9 cellular contexts compared by ENCODE assay signal in the genomic region with DNA sequence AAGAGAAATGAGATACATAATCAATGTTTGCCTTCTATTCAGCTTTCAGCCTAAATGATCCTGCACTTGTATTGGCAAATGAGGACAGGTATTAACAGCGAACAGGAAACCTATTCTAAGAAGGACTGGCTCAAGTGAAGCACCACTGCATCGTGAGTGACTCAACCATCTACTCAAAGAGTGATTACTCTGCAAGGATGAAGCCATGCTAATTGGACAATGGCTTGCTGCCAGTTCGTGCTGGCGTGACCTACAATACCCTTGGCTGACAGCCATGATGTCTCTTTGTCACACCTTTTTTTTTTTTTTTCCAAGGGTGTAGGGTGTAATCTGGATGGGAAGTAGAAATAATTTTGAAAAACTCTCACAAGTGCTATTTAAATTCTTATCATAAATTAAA.
DNase-seq lines count a peak whose midpoint lies in the region; ATAC-seq, FAIRE-seq and TF ChIP-seq lines count a peak whose summit lies in the region.
"Had no signal": no experiment of that assay in that cellular context is flagged by ENCODE, and none has a peak within 500 bp of the region (broad histone marks: within the 10 kb centered on the region; RNA-seq: fewer than 3 reads in every experiment).

No MANE protein-coding gene starts in this region.

- no peak for FAIRE-seq in GM12891 (lab: Jason Lieb, UNC)
- FAIRE-seq: GM12878 had no signal

- H3K4me1 Mint-ChIP-seq in T-helper 2 cell treated with Interferon-gamma antibody and Interleukin-4, amounts not matched to agents 5 μg/mL and 100 μg/mL, for 36 hours (ENCODE audit: low read depth) = peaks cover 6% of the 10 kb centered on the region

- no peak for TF ChIP-seq POLR2A in GM12891 (IDR thresholded peaks at IDR 0.05; ENCODE audit: low read depth, low read length)

- no peaks in the 10 kb centered on the region for H3K27me3 ChIP-seq in kidney epithelial cell (ENCODE audit: control insufficient read depth, insufficient read depth, low read length)

- H3K36me3 Mint-ChIP-seq in T-helper 2 cell treated with Interferon-gamma antibody and Interleukin-4, amounts not matched to agents 5 μg/mL and 100 μg/mL, for 36 hours (ENCODE audit: low read depth) = peaks cover 29% of the 10 kb centered on the region

- no peak overlapping the region for H3K4me3 Mint-ChIP-seq in T-helper 2 cell treated with Interferon-gamma antibody and Interleukin-4, amounts not matched to agents 5 μg/mL and 100 μg/mL, for 36 hours

- H3K36me3 ChIP-seq in kidney epithelial cell (ENCODE audit: control insufficient read depth, insufficient read depth, low read length) = no peaks in the 10 kb centered on the region

- ATAC-seq in GM21360 (IDR thresholded peaks at IDR 0.05; ENCODE audit: unreplicated experiment) = no peak
- ATAC-seq: GM12878 had no signal

- in situ Hi-C loops in G401 (cut with HindIII; ENCODE audit: low sequenced_read_pairs) = no loop called here

- no peak for TF ChIP-seq CTCF in kidney epithelial cell (IDR thresholded peaks at IDR 0.05; ENCODE audit: insufficient read depth, low read length, poor library complexity, severe bottlenecking)

- H3K4me3 ChIP-seq in kidney epithelial cell (ENCODE audit: low read depth, low read length) = no peak overlapping the region
- H3K4me3 ChIP-seq: GM12878 had no signal

- no peak overlapping the region for H3K27ac Mint-ChIP-seq in T-helper 2 cell treated with Interferon-gamma antibody and Interleukin-4, amounts not matched to agents 5 μg/mL and 100 μg/mL, for 36 hours

- H3K9me3 Mint-ChIP-seq in T-helper 2 cell treated with Interferon-gamma antibody and Interleukin-4, amounts not matched to agents 5 μg/mL and 100 μg/mL, for 36 hours = no peaks in the 10 kb centered on the region

- DNase-seq in G401 (ENCODE audit: low spot score) (peak; percentile 70), NCI-H2081 (lab: John Stamatoyannopoulos, UW) (peak; percentile 82 to 95), kidney epithelial cell (ENCODE audit: low read depth) (peak; percentile 61), GM12891 (ENCODE audit: insufficient read length, low spot score) (no peak), Ammon's horn (ENCODE audit: low spot score) (no peak)
- DNase-seq in T-helper 2 cell treated with Interferon-gamma antibody and Interleukin-4, amounts not matched to agents 5 μg/mL and 100 μg/mL, for 36 hours (ENCODE audit: low spot score) = peak; percentile 2
- no peak for DNase-seq in NK-92 treated with Interleukin-12 subunit alpha and Interleukin-12 subunit beta, amount 100 ng/mL, for 24 hours (lab: John Stamatoyannopoulos, UW)

- no peaks in the 10 kb centered on the region for H3K27me3 Mint-ChIP-seq in T-helper 2 cell treated with Interferon-gamma antibody and Interleukin-4, amounts not matched to agents 5 μg/mL and 100 μg/mL, for 36 hours (ENCODE audit: low read depth)

TF ChIP-seq in GM12891, 5 proteins besides CTCF, POLR2A, EP300 and RAD21:
- TF ChIP-seq POU2F2 (IDR thresholded peaks at IDR 0.05; ENCODE audit: low read depth, low read length) (no peak), POLR2AphosphoS5 (IDR thresholded peaks at IDR 0.05; ENCODE audit: low read depth, low read length) (no peak), SPI1 (IDR thresholded peaks at IDR 0.05; ENCODE audit: low read depth, low read length) (no peak), TAF1 (IDR thresholded peaks at IDR 0.05; ENCODE audit: low read depth, low read length) (no peak), PAX5 (IDR thresholded peaks at IDR 0.05; ENCODE audit: insufficient read depth, low read length, severe bottlenecking) (no peak)
TF ChIP-seq in GM12891: peak in this region for 0.

Comparison
In these comparisons a context has a peak if more than half of its experiments do, and no peak if none do; other contexts are left out.
1. DNase-seq: peak in G401 (single experiment), NCI-H2081 (2 of 2), T-helper 2 cell treated with Interferon-gamma antibody and Interleukin-4, amounts not matched to agents 5 μg/mL and 100 μg/mL, for 36 hours (single experiment) and kidney epithelial cell (single experiment); none in NK-92 treated with Interleukin-12 subunit alpha and Interleukin-12 subunit beta, amount 100 ng/mL, for 24 hours (single experiment), GM12891 (single experiment) and Ammon's horn (single experiment).